In the genomic region with DNA sequence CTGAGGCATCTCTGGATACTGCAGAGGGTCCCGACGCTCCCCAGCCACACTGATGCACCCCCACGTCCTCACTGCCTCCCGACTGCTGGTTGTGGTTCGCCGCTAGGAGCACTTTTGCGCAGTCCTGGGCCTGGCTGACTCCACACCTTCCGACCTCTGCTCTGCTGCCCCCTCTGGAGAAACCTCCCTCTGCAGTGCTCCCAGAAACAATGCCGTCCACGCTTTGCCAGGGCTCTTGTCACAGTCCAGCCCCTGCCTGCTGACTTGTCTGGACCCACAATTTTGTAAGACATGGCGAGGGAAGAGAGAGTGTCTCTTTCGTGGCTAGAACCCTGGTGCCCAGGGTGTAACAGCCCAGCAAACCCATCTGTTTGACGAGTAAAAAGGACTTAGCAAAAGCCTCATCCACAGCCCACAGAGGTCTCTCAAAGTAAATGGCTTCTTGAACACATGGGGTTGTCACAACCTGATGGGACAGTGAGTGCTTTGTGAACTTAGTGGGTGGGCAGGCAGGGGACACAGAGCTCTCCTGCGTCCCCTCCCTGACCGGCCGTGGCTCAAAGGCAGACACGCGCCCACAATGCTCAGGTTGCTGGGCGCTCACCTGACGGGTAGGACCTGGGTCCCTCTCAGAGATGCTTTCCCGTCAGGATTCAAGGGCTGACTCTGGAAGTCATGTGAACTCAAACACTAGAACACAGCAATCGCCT, we compare ENCODE assay signal across 1 cellular context.
TF ChIP-seq lines count a peak whose summit lies in the region.

No MANE protein-coding gene starts in this region.

TF ChIP-seq in IMR-90, 13 proteins besides CTCF, POLR2A, EP300 and RAD21:
- no peak for TF ChIP-seq SMC3 (IDR thresholded peaks at IDR 0.05; ENCODE audit: low read depth, low read length)
